8 cellular contexts compared by ENCODE assay signal in genomic region chr9:6414291-6414690, GRCh38. TPM values are rescaled to one million over a fixed set of nuclear protein-coding genes. Genes with fewer than 3 reads are reported as not detected.
DNase-seq lines count a peak whose midpoint lies in the region; ATAC-seq, FAIRE-seq and TF ChIP-seq lines count a peak whose summit lies in the region.

No MANE protein-coding gene starts in this region.

- CTCF ChIA-PET in H1 (lab: Charles Lee; ENCODE audit: partially characterized antibody) = interaction anchor here (1.2 to 2.1 kb wide), 3 partner anchors 10 to 61 kb away, joined by 3 to 7 read pairs (median 4); no protein-coding TSS in a partner anchor

- H3K23me2 ChIP-seq in H1 (ENCODE audit: low read depth, low read length) = peaks cover 13% of the 10 kb centered on the region; the same call in 1 of the 2 replicates

- POLR2A ChIA-PET in H1 (lab: Charles Lee; ENCODE audit: partially characterized antibody) = interaction anchor here (0.6 to 4.0 kb wide), 18 partner anchors 9 to 580 kb away, joined by 3 to 36 read pairs (median 5); no protein-coding TSS in a partner anchor
- POLR2A ChIA-PET in naive thymus-derived CD8-positive, alpha-beta T cell (lab: Charles Lee) = interaction anchor here (1.0 to 4.4 kb wide), 18 partner anchors 9 to 406 kb away, joined by 3 to 88 read pairs (median 8); partner anchors contain the start of gene KDM4C

- WGBS in H1 (ENCODE audit: extremely low coverage in 1 of 2, insufficient coverage in 1 of 2, insufficient read length in 1 of 2, insufficient replicate concordance in 2 of 2, low coverage in 1 of 2, low lambda C conversion rate in 2 of 2, missing lambda C conversion rate in 1 of 2), 2 experiments = 4% methylated on average over 10 of the region's 10 CpGs; no CpG with 5 or more reads in 1 of the 2 experiments

- H3K36me3 Mint-ChIP-seq in activated T-cell treated with anti-CD3 and anti-CD28 coated beads, Interleukin-2, amount 50 U/mL, for 24 hours (ENCODE audit: low read depth) = peaks cover 43% of the 10 kb centered on the region
- H3K36me3 Mint-ChIP-seq in naive thymus-derived CD8-positive, alpha-beta T cell = peaks cover 3 to 16% (median 11%) of the 10 kb centered on the region in 3 donors

- no peaks in the 10 kb centered on the region for H3K36me3 ChIP-seq in H1 (ENCODE audit: control insufficient read depth in 2 of 4, insufficient read depth in 4 of 4, low read length in 3 of 4)

- H3K4me3 ChIP-seq in H1 (ENCODE audit: extremely low read depth in 1 of 4, insufficient read depth in 2 of 4, low read depth in 3 of 4, low read length in 4 of 4) = peak overlapping the region; percentile 90 to 97 (median 94)

- H2BK5ac ChIP-seq in H1 (ENCODE audit: low read depth, low read length) = no peak overlapping the region

- no peak overlapping the region for H3K4ac ChIP-seq in H1 (replicated peaks; ENCODE audit: insufficient read length, low read depth, low read length)

- no peaks in the 10 kb centered on the region for H3K9me3 Mint-ChIP-seq in activated T-cell treated with anti-CD3 and anti-CD28 coated beads, Interleukin-2, amount 50 U/mL, for 24 hours
- peaks cover 0 to 2% (median 0%) of the 10 kb centered on the region in 9 donors for H3K9me3 Mint-ChIP-seq in naive thymus-derived CD8-positive, alpha-beta T cell

- H3K18ac ChIP-seq in H1 (ENCODE audit: extremely low read depth, low read length) = no peak overlapping the region

- H4K91ac ChIP-seq in H1 (replicated peaks; ENCODE audit: insufficient read length, low read length) = no peak overlapping the region

- no peak overlapping the region for H2BK12ac ChIP-seq in H1 (ENCODE audit: low read depth, low read length)

- H4K20me1 ChIP-seq in H1 (replicated peaks in 1 of 2; ENCODE audit: control insufficient read depth in 1 of 2, insufficient read depth in 2 of 2, low read length in 2 of 2) = peaks cover 21% of the 10 kb centered on the region in 2 experiments

- H3K4me3 Mint-ChIP-seq in activated T-cell treated with anti-CD3 and anti-CD28 coated beads, Interleukin-2, amount 50 U/mL, for 24 hours = peak overlapping the region; percentile 84
- H3K4me3 Mint-ChIP-seq in naive thymus-derived CD8-positive, alpha-beta T cell = peak overlapping the region; percentile 84 to 95 (median 88)

- no peak overlapping the region for H3K56ac ChIP-seq in H1 (replicated peaks; ENCODE audit: insufficient read length, low read depth, low read length)

- H3K4me1 Mint-ChIP-seq in activated T-cell treated with anti-CD3 and anti-CD28 coated beads, Interleukin-2, amount 50 U/mL, for 24 hours (ENCODE audit: low read depth) = peaks cover 48% of the 10 kb centered on the region
- H3K4me1 Mint-ChIP-seq in naive thymus-derived CD8-positive, alpha-beta T cell = peaks cover 21 to 70% (median 50%) of the 10 kb centered on the region in 4 donors

- no peak overlapping the region for H3K23ac ChIP-seq in H1 (ENCODE audit: insufficient read length)

- FAIRE-seq in H1 (lab: Jason Lieb, UNC) = peak; percentile 69

- peaks cover 0 to 6% (median 0%) of the 10 kb centered on the region in 4 experiments; a peak in 2 of 7 replicates for H3K27me3 ChIP-seq in H1 (replicated peaks in 1 of 4; ENCODE audit: control insufficient read depth in 3 of 4, extremely low read depth in 1 of 4, insufficient read depth in 3 of 4, low read length in 3 of 4)

- H3K9ac ChIP-seq in H1 (replicated peaks in 1 of 4; ENCODE audit: extremely low read depth in 1 of 4, low read depth in 3 of 4, low read length in 3 of 4) = peak overlapping the region; percentile 64 to 98 (median 96)

- TF ChIP-seq EP300 in H1 (IDR thresholded peaks at IDR 0.05; ENCODE audit: borderline replicate concordance in 1 of 2, low read depth in 2 of 2, low read length in 2 of 2) = no peak

- no peak overlapping the region for H3K14ac ChIP-seq in H1 (ENCODE audit: insufficient read length)

- no peak overlapping the region for H2AFZ ChIP-seq in H1 (ENCODE audit: low read length)

- ATAC-seq in naive thymus-derived CD8-positive, alpha-beta T cell = no peak
- ATAC-seq in GM18861 (IDR thresholded peaks at IDR 0.05; ENCODE audit: unreplicated experiment) = no peak
- ATAC-seq in GM21576 (IDR thresholded peaks at IDR 0.05; ENCODE audit: unreplicated experiment) = no peak

- H2AK5ac ChIP-seq in H1 (ENCODE audit: low read depth, low read length) = no peak overlapping the region

- H4K5ac ChIP-seq in H1 (ENCODE audit: insufficient read length, low read depth, low read length) = no peak overlapping the region

- no peak for TF ChIP-seq CTCF in H1 (IDR thresholded peaks at IDR 0.05; ENCODE audit: control extremely low read depth in 1 of 3, insufficient read depth in 1 of 3, low read depth in 1 of 3, low read length in 3 of 3)

- peaks cover 7% of the 10 kb centered on the region; the same call in 1 of the 2 replicates for H3K79me1 ChIP-seq in H1 (ENCODE audit: low read depth, low read length)

- no peak overlapping the region for H2BK15ac ChIP-seq in H1 (ENCODE audit: low read length)

- no peak overlapping the region for H2BK120ac ChIP-seq in H1 (replicated peaks; ENCODE audit: low read depth, low read length)

- no peak for DNase-seq in activated T-cell treated with anti-CD3 and anti-CD28 coated beads, Interleukin-2, amount 50 U/mL, for 24 hours
- no peak for DNase-seq in activated T-cell treated with anti-CD3 and anti-CD28 coated beads, Interleukin-2, amount 50 U/mL, for 48 hours
- DNase-seq in RPMI7951 (ENCODE audit: low read depth) (peak; percentile 49), H1 (ENCODE audit: low read depth in 1 of 2, low spot score in 2 of 2) (no peak)
- peak in 2 of 10 donors; percentile 17 to 28 for DNase-seq in naive thymus-derived CD8-positive, alpha-beta T cell
- DNase-seq in activated CD4-positive, CD25-positive, alpha-beta regulatory T cell treated with anti-CD3 and anti-CD28 coated beads, Interleukin-2, amount 50 U/mL, for 72 hours = no peak

- peak in 1 of 2 experiments; percentile 34; a peak in 1 of 3 replicates for TF ChIP-seq POLR2A in H1 (IDR thresholded peaks at IDR 0.05; ENCODE audit: control extremely low read depth in 1 of 2, low read depth in 2 of 2, low read length in 2 of 2)

- peaks cover 3 to 7% (median 5%) of the 10 kb centered on the region in 4 experiments; a peak in 4 of 7 replicates for H3K4me1 ChIP-seq in H1 (replicated peaks in 1 of 4; ENCODE audit: control insufficient read depth in 3 of 4, insufficient read depth in 4 of 4, low read length in 3 of 4)

- peak overlapping the region; percentile 66 for H3K27ac Mint-ChIP-seq in activated T-cell treated with anti-CD3 and anti-CD28 coated beads, Interleukin-2, amount 50 U/mL, for 24 hours
- peak overlapping the region; percentile 77 to 95 (median 92) for H3K27ac Mint-ChIP-seq in naive thymus-derived CD8-positive, alpha-beta T cell

- no peaks in the 10 kb centered on the region for H3K27me3 Mint-ChIP-seq in activated T-cell treated with anti-CD3 and anti-CD28 coated beads, Interleukin-2, amount 50 U/mL, for 24 hours
- no peaks in the 10 kb centered on the region for H3K27me3 Mint-ChIP-seq in naive thymus-derived CD8-positive, alpha-beta T cell

- H3K4me2 ChIP-seq in H1 (ENCODE audit: insufficient read depth in 1 of 2, low read depth in 2 of 2, low read length in 2 of 2) = peak overlapping the region; percentile 76 to 83

- no peak for TF ChIP-seq RAD21 in H1 (IDR thresholded peaks at IDR 0.05 in 1 of 2, conservative IDR thresholded peaks at IDR 0.05 in 1 of 2; ENCODE audit: low read depth in 2 of 2, low read length in 2 of 2)

- H2BK20ac ChIP-seq in H1 (ENCODE audit: low read length) = no peak overlapping the region

- no peaks in the 10 kb centered on the region for H3K9me3 ChIP-seq in H1 (ENCODE audit: insufficient read depth in 2 of 2, low read depth in 1 of 2, low read length in 1 of 2)

- H3K79me2 ChIP-seq in H1 (ENCODE audit: control insufficient read depth in 1 of 2, insufficient read depth in 2 of 2, low read length in 2 of 2) = peaks cover 10 to 58% of the 10 kb centered on the region in 2 experiments

- H3K27ac ChIP-seq in H1 (ENCODE audit: low read depth, low read length) = no peak overlapping the region

- no peak overlapping the region for H4K8ac ChIP-seq in H1 (ENCODE audit: extremely low read depth, insufficient read depth, low read length)

TF ChIP-seq in H1, 55 proteins besides CTCF, POLR2A, EP300 and RAD21 (continues in another document):
- TF ChIP-seq, protein P1, sequence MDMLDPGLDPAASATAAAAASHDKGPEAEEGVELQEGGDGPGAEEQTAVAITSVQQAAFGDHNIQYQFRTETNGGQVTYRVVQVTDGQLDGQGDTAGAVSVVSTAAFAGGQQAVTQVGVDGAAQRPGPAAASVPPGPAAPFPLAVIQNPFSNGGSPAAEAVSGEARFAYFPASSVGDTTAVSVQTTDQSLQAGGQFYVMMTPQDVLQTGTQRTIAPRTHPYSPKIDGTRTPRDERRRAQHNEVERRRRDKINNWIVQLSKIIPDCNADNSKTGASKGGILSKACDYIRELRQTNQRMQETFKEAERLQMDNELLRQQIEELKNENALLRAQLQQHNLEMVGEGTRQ (IDR thresholded peaks at IDR 0.05; ENCODE audit: low read length) = no peak
- TF ChIP-seq CHD2 (IDR thresholded peaks at IDR 0.05; ENCODE audit: low read length) (no peak), SIX5 (IDR thresholded peaks at IDR 0.05; ENCODE audit: low read depth, low read length) (no peak), TCF12 (IDR thresholded peaks at IDR 0.05; ENCODE audit: low read depth, low read length) (no peak), YY1 (IDR thresholded peaks at IDR 0.05; ENCODE audit: low read depth, low read length) (no peak), KDM1A (IDR thresholded peaks at IDR 0.05; ENCODE audit: borderline replicate concordance, low read length) (no peak)
- TF ChIP-seq, protein P2, sequence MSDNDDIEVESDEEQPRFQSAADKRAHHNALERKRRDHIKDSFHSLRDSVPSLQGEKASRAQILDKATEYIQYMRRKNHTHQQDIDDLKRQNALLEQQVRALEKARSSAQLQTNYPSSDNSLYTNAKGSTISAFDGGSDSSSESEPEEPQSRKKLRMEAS (IDR thresholded peaks at IDR 0.05) = no peak

RNA-seq across cellular contexts. Expression of gene UHRF2, which starts 1.3 kb away (rescaled TPM):
- 36.2 and 39.9 TPM in 2 replicates for total RNA-seq in RPMI7951 (2014; rRNA removed; shearing (Covaris generic))
- 42.5 and 48.0 TPM in 2 replicates for total RNA-seq in H1 (2021; fragmentation: NEBNext Ultra II Directional; extraction: Animal tissue kit (Norgen Biotek cat#: 25700))
- polyA plus RNA-seq in H1 (2011; rRNA removed) = 31.8 and 32.5 TPM in 2 replicates
- 33.3 TPM for polyA plus RNA-seq in H1 (2011; cell fraction: cytosol; rRNA removed)
- polyA plus RNA-seq in H1 (2011; cell fraction: nucleus; rRNA removed) = 47.8 TPM
- 21.0 to 37.0 TPM (median 26.4 TPM) in 4 replicates for polyA plus RNA-seq in H1 (2012, experiment 1 of 2)
- 4.8 TPM for polyA plus RNA-seq in H1 (2012, experiment 2 of 2)
- polyA plus RNA-seq in H1 (2013, experiment 1 of 2) = 22.1 TPM
- polyA plus RNA-seq in H1 (2013, experiment 2 of 2) = 18.5 TPM
- polyA minus RNA-seq in H1 (2011; rRNA and poly(A)+ RNA removed) = 55.1 and 68.7 TPM in 2 replicates
- polyA minus RNA-seq in H1 (2011; cell fraction: cytosol; rRNA and poly(A)+ RNA removed) = 37.2 TPM
- 123 TPM for polyA minus RNA-seq in H1 (2011; cell fraction: nucleus; rRNA and poly(A)+ RNA removed)
- total RNA-seq in naive thymus-derived CD8-positive, alpha-beta T cell = 100 to 1,000 TPM; 120 to 125 TPM
- polyA plus RNA-seq in naive thymus-derived CD8-positive, alpha-beta T cell = 10 to 100 TPM in 2 of 3 donors, 1 to 10 TPM in 1; 9.4 to 13.1 (median 10.6) TPM
